ENCODE assay signal across 22 cellular contexts in genomic region chr3:132242095-132242494, GRCh38.
"Had no signal": no experiment of that assay in that cellular context is flagged by ENCODE, and none has a peak within 500 bp of the region (broad histone marks: within the 10 kb centered on the region; RNA-seq: fewer than 3 reads in every experiment).

No MANE protein-coding gene starts in this region.

- H3K4me3 ChIP-seq: ascending aorta, cardiac muscle cell, coronary artery, dorsolateral prefrontal cortex, left lung, lower lobe of right lung, ovary, thyroid gland, upper lobe of left lung had no signal

- H3K9me3 ChIP-seq: ascending aorta, left lung, lower lobe of right lung, ovary, thyroid gland, upper lobe of left lung had no signal

- H3K36me3 ChIP-seq: ascending aorta, cardiac muscle cell, left lung, lower lobe of right lung, ovary, thyroid gland, upper lobe of left lung had no signal

- DNase-seq: activated CD8-positive, alpha-beta T cell treated with anti-CD3 and anti-CD28 coated beads, Interleukin-2, amount 10 ng/mL, durations not matched to agents 7 days and 5 days; activated effector memory CD4-positive, alpha-beta T cell treated with anti-CD3 and anti-CD28 coated beads, Interleukin-2, amount 50 U/mL, for 16 hours; activated naive CD4-positive, alpha-beta T cell treated with anti-CD3 and anti-CD28 coated beads for 36 hours; activated naive CD8-positive, alpha-beta T cell treated with anti-CD3 and anti-CD28 coated beads for 36 hours; cerebellar nuclear complex; effector memory CD4-positive, alpha-beta T cell; left lung; lower lobe of right lung; mesenchymal stem cell; ovary; retina; small intestine; stimulated activated CD4-positive, alpha-beta T cell treated with anti-CD3 and anti-CD28 coated beads, Interleukin-4, amount 100 ng/mL, for 24 hours; T-helper 2 cell; thyroid gland; upper lobe of left lung had no signal

- H3K27me3 ChIP-seq: ascending aorta, cardiac muscle cell, dorsolateral prefrontal cortex, left lung, ovary, thyroid gland, upper lobe of left lung had no signal

- ATAC-seq: activated CD8-positive, alpha-beta T cell treated with anti-CD3 and anti-CD28 coated beads, Interleukin-2, amount 10 ng/mL, durations not matched to agents 7 days and 5 days; sciatic nerve; WTC11 had no signal

- H3K27ac ChIP-seq: ascending aorta, cardiac muscle cell, coronary artery, lower lobe of right lung, ovary, thyroid gland, upper lobe of left lung had no signal

- H3K4me1 ChIP-seq: ascending aorta had no signal
